ENCODE assay signal across 1 cellular context in genomic region chr16:84929421-84930297, GRCh38.
TF ChIP-seq lines count a peak whose summit lies in the region.

No MANE protein-coding gene starts in this region.

TF ChIP-seq in WTC11, 78 proteins besides CTCF, POLR2A, EP300 and RAD21 (continued from another document):
- TF ChIP-seq, protein P1, sequence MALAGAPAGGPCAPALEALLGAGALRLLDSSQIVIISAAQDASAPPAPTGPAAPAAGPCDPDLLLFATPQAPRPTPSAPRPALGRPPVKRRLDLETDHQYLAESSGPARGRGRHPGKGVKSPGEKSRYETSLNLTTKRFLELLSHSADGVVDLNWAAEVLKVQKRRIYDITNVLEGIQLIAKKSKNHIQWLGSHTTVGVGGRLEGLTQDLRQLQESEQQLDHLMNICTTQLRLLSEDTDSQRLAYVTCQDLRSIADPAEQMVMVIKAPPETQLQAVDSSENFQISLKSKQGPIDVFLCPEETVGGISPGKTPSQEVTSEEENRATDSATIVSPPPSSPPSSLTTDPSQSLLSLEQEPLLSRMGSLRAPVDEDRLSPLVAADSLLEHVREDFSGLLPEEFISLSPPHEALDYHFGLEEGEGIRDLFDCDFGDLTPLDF (CRISPR knock-in tag; IDR thresholded peaks at IDR 0.05), result no peak
